In the genomic region with DNA sequence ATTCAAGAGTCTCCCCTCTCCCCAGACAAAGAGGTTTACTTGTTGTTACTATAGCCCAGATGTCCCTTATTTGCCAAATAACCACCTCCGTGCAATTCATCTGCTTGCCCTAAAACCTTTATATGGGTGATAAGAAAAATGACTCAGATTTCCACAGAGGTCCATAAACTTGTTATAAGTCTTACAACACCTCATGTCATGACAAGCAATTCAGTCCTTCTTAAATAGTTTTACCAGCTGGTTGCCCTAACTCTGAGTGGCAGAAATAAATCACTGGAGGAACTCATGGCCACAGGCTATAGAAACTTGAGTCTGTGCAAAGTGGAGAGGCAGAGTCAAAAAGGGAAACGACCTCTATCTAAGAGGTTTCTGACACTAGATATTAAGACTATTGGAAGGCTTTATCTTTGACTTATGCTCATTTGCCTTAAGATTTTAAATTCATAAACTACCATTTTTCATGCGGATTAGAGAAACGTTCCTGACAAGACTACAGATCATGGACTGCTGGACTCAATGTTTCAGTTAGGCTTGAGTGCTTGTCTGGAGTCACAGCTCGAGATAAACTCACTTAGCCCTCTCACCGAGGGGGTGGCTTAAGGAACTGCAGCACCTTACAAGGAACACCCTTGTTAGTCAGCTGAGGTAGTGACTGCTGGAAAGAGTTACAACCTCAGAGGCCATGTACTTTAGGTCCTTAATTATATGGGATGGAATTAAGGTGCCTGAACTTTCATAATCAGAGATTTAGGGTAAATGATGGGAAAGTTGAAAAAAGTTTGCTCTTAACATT, we compare ENCODE assay signal across 19 cellular contexts.
DNase-seq lines count a peak whose midpoint lies in the region; ATAC-seq, FAIRE-seq and TF ChIP-seq lines count a peak whose summit lies in the region.
"Had no signal": no experiment of that assay in that cellular context is flagged by ENCODE, and none has a peak within 500 bp of the region (broad histone marks: within the 10 kb centered on the region; RNA-seq: fewer than 3 reads in every experiment).

No MANE protein-coding gene starts in this region.

- in situ Hi-C loops in GM12878 (cut with MboI): no loop called here

- no peaks in the 10 kb centered on the region for H3K4me1 ChIP-seq in GM12878 (ENCODE audit: control insufficient read depth, insufficient read depth, low read length)
- no peaks in the 10 kb centered on the region for H3K4me1 ChIP-seq in left lung
- H3K4me1 ChIP-seq: A549 had no signal

- 24% methylated on average over 6 of the region's 6 CpGs for WGBS in GM12878 (ENCODE audit: insufficient coverage, insufficient replicate concordance, low lambda C conversion rate, missing lambda C conversion rate)

- TF ChIP-seq POLR2A in GM12878 (IDR thresholded peaks at IDR 0.05; ENCODE audit: low read depth, low read length): no peak

- H2AFZ ChIP-seq in GM12878 (ENCODE audit: control insufficient read depth, low read depth, low read length): no peak overlapping the region

- H3K9ac ChIP-seq in GM12878 (ENCODE audit: control insufficient read depth, insufficient read depth, low read length): no peak overlapping the region

- H3K36me3 ChIP-seq in GM12878 (ENCODE audit: control insufficient read depth in 2 of 2, insufficient read depth in 2 of 2, low read length in 1 of 2): no peaks in the 10 kb centered on the region
- H3K36me3 ChIP-seq in left lung: no peaks in the 10 kb centered on the region

- RAD21 ChIA-PET in GM12878 (lab: Charles Lee; ENCODE audit: unreplicated experiment): interaction anchor here (0.9 kb wide), 2 partner anchors 16 to 707 kb away, joined by 3 read pairs; no protein-coding TSS in a partner anchor

- peak; percentile 55 for DNase-seq in AG09309 (ENCODE audit: low read depth)
- peak; percentile 24 for DNase-seq in HTR-8/SVneo (ENCODE audit: insufficient read length, low spot score)
- DNase-seq in GM12878 (ENCODE audit: low read depth, low spot score): no peak
- DNase-seq in left lung: no peak
- no peak for DNase-seq in hepatic stellate cell (ENCODE audit: low spot score)
- DNase-seq in OCI-M1 (lab: John Stamatoyannopoulos, UW): no peak
- no peak for DNase-seq in AG20443 (ENCODE audit: low spot score)
- DNase-seq: AML-193, DMS 273 treated with DMSO at 0.1 percent for 48 hours, NCI-H1417 treated with DMSO at 0.1 percent for 48 hours, NCI-H2029, NCI-H510A, NCI-H774, Right ventricle myocardium superior had no signal

- CTCF ChIA-PET in GM12878 (lab: Yijun Ruan, JAX): interaction anchor here (0.6 to 1.6 kb wide), 5 partner anchors 11 to 707 kb away, joined by 3 to 8 read pairs (median 4); no protein-coding TSS in a partner anchor

- TF ChIP-seq CTCF in AG09309 (IDR thresholded peaks at IDR 0.05; ENCODE audit: control insufficient read depth, insufficient read depth, low read depth, low read length, missing control alignments): no peak
- no peak for TF ChIP-seq CTCF in GM12878 (IDR thresholded peaks at IDR 0.05 in 2 of 3, conservative IDR thresholded peaks at IDR 0.05 in 1 of 3; ENCODE audit: control insufficient read depth in 2 of 3, extremely low read depth in 1 of 3, insufficient read depth in 1 of 3, low read depth in 3 of 3, low read length in 3 of 3)
- TF ChIP-seq CTCF in left lung (IDR thresholded peaks at IDR 0.05): no peak

- H3K4me3 ChIP-seq in AG09309 (ENCODE audit: control insufficient read depth, low read depth, low read length) (no peak overlapping the region), GM12878 (no peak overlapping the region), left lung (no peak overlapping the region)
- H3K4me3 ChIP-seq: A549, SK-N-MC had no signal

- H3K79me2 ChIP-seq in GM12878 (ENCODE audit: control insufficient read depth, insufficient read depth, low read length): no peaks in the 10 kb centered on the region

- no peaks in the 10 kb centered on the region for H3K9me3 ChIP-seq in GM12878 (replicated peaks; ENCODE audit: control insufficient read depth, insufficient read depth, low read length)
- H3K9me3 ChIP-seq in left lung: no peaks in the 10 kb centered on the region
- H3K9me3 ChIP-seq: A549 had no signal

- intact Hi-C loops in GM12878 (cut with micrococcal nuclease; ENCODE audit: unreplicated experiment) (loop anchor here (10.0 kb wide), 1 partner anchor 457 kb away; no protein-coding TSS in a partner anchor), left lung (cut with DNase I) (no loop called here)

- SMC1A ChIA-PET in GM12878 (lab: Charles Lee; ENCODE audit: uncharacterized antibody, unreplicated experiment): interaction anchor here (0.6 to 1.7 kb wide), 8 partner anchors 9 to 707 kb away, joined by 3 to 9 read pairs (median 4); no protein-coding TSS in a partner anchor

- POLR2A ChIA-PET in GM12878 (lab: Charles Lee): interaction anchor here (0.6 kb wide), 1 partner anchor 689 kb away, joined by 8 read pairs; no protein-coding TSS in a partner anchor

- no peak for TF ChIP-seq RAD21 in GM12878 (IDR thresholded peaks at IDR 0.05; ENCODE audit: insufficient read depth, low read depth, low read length)

- H3K27me3 ChIP-seq in GM12878 (replicated peaks in 1 of 2; ENCODE audit: control insufficient read depth in 2 of 2, insufficient read depth in 2 of 2, low read length in 1 of 2) (no peaks in the 10 kb centered on the region), left lung (no peaks in the 10 kb centered on the region)

- no peak for FAIRE-seq in HTR-8/SVneo (lab: Jason Lieb, UNC)
- FAIRE-seq in GM12878 (lab: Jason Lieb, UNC): peak; percentile 23
- FAIRE-seq: A549, H54 had no signal

- H3K27ac ChIP-seq in GM12878 (ENCODE audit: control insufficient read depth, insufficient read depth): no peak overlapping the region
- H3K27ac ChIP-seq in left lung: no peak overlapping the region
- H3K27ac ChIP-seq: A549, SK-N-MC had no signal

- no peak overlapping the region for H3K4me2 ChIP-seq in GM12878 (ENCODE audit: control insufficient read depth, insufficient read depth)
- H3K4me2 ChIP-seq: A549 had no signal

- TF ChIP-seq EP300 in GM12878 (IDR thresholded peaks at IDR 0.05; ENCODE audit: borderline replicate concordance in 1 of 2, control insufficient read depth in 1 of 2, low read depth in 2 of 2, low read length in 2 of 2): no peak

- no TSS peak for BruUV-seq in GM12878 (replicated peaks; lab: Mats Ljungman, UMichigan)

- H4K20me1 ChIP-seq in GM12878 (ENCODE audit: control insufficient read depth, insufficient read depth): no peaks in the 10 kb centered on the region

- peak; percentile 28; the same call in 2 of the 3 replicates for ATAC-seq in GM12878
- ATAC-seq in left lung: peak; percentile 35
- no peak for ATAC-seq in GM19035 (IDR thresholded peaks at IDR 0.05; ENCODE audit: unreplicated experiment)
- ATAC-seq: A549, Panc1 had no signal

TF ChIP-seq in GM12878, 131 proteins besides CTCF, POLR2A, EP300 and RAD21:
- TF ChIP-seq CREB1 (IDR thresholded peaks at IDR 0.05; ENCODE audit: low read depth): no peak
- TF ChIP-seq SREBF1 (IDR thresholded peaks at IDR 0.05; ENCODE audit: low read length): no peak
- TF ChIP-seq, protein P1, sequence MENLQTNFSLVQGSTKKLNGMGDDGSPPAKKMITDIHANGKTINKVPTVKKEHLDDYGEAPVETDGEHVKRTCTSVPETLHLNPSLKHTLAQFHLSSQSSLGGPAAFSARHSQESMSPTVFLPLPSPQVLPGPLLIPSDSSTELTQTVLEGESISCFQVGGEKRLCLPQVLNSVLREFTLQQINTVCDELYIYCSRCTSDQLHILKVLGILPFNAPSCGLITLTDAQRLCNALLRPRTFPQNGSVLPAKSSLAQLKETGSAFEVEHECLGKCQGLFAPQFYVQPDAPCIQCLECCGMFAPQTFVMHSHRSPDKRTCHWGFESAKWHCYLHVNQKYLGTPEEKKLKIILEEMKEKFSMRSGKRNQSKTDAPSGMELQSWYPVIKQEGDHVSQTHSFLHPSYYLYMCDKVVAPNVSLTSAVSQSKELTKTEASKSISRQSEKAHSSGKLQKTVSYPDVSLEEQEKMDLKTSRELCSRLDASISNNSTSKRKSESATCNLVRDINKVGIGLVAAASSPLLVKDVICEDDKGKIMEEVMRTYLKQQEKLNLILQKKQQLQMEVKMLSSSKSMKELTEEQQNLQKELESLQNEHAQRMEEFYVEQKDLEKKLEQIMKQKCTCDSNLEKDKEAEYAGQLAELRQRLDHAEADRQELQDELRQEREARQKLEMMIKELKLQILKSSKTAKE (IDR thresholded peaks at IDR 0.05; ENCODE audit: low read depth, poor library complexity, severe bottlenecking): no peak
- no peak for TF ChIP-seq NFXL1 (IDR thresholded peaks at IDR 0.05; ENCODE audit: borderline replicate concordance)
- TF ChIP-seq TCF12 (IDR thresholded peaks at IDR 0.05; ENCODE audit: low read depth, low read length): no peak

Comparison
In these comparisons a context has a peak if more than half of its experiments do, and no peak if none do; other contexts are left out.
1. DNase-seq: peak in AG09309 (single experiment) and HTR-8/SVneo (single experiment); none in GM12878 (single experiment), left lung (0 of 2), hepatic stellate cell (single experiment), OCI-M1 (single experiment) and AG20443 (single experiment).